1 cellular context compared by ENCODE assay signal in the genomic region with DNA sequence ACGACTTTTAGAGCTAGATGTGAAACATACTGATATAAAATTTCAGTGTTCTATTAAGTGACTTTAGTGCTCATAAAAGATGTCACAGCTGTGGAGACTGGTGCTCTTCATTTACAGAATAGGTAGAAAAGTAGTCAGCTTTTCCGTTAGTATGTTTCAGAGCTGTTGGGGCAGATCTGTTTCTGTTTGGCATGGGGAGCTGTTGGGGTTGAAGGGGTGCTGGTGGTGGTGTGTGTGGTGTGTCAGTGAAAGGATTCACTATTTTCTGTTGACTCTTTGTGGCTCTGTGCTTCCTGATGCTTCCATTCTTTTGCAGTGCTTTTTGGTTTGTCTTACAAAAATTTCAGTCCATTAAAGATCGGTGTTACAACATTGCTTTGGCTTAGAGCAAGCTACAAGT.
TF ChIP-seq lines count a peak whose summit lies in the region.

No MANE protein-coding gene starts in this region.

TF ChIP-seq in GM23338, 12 proteins besides CTCF, POLR2A, EP300 and RAD21:
- TF ChIP-seq ZNF114 (CRISPR knock-in tag; IDR thresholded peaks at IDR 0.05), result no peak
- no peak for TF ChIP-seq CREB1 (CRISPR knock-in tag; IDR thresholded peaks at IDR 0.05; ENCODE audit: low read depth)
- no peak for TF ChIP-seq NANOG (IDR thresholded peaks at IDR 0.05; ENCODE audit: borderline replicate concordance)
- TF ChIP-seq EZH2phosphoT487 (IDR thresholded peaks at IDR 0.05; ENCODE audit: unreplicated experiment), result no peak
- TF ChIP-seq ZNF331 (CRISPR knock-in tag; IDR thresholded peaks at IDR 0.05; ENCODE audit: low read depth), result no peak
- TF ChIP-seq, protein P1, sequence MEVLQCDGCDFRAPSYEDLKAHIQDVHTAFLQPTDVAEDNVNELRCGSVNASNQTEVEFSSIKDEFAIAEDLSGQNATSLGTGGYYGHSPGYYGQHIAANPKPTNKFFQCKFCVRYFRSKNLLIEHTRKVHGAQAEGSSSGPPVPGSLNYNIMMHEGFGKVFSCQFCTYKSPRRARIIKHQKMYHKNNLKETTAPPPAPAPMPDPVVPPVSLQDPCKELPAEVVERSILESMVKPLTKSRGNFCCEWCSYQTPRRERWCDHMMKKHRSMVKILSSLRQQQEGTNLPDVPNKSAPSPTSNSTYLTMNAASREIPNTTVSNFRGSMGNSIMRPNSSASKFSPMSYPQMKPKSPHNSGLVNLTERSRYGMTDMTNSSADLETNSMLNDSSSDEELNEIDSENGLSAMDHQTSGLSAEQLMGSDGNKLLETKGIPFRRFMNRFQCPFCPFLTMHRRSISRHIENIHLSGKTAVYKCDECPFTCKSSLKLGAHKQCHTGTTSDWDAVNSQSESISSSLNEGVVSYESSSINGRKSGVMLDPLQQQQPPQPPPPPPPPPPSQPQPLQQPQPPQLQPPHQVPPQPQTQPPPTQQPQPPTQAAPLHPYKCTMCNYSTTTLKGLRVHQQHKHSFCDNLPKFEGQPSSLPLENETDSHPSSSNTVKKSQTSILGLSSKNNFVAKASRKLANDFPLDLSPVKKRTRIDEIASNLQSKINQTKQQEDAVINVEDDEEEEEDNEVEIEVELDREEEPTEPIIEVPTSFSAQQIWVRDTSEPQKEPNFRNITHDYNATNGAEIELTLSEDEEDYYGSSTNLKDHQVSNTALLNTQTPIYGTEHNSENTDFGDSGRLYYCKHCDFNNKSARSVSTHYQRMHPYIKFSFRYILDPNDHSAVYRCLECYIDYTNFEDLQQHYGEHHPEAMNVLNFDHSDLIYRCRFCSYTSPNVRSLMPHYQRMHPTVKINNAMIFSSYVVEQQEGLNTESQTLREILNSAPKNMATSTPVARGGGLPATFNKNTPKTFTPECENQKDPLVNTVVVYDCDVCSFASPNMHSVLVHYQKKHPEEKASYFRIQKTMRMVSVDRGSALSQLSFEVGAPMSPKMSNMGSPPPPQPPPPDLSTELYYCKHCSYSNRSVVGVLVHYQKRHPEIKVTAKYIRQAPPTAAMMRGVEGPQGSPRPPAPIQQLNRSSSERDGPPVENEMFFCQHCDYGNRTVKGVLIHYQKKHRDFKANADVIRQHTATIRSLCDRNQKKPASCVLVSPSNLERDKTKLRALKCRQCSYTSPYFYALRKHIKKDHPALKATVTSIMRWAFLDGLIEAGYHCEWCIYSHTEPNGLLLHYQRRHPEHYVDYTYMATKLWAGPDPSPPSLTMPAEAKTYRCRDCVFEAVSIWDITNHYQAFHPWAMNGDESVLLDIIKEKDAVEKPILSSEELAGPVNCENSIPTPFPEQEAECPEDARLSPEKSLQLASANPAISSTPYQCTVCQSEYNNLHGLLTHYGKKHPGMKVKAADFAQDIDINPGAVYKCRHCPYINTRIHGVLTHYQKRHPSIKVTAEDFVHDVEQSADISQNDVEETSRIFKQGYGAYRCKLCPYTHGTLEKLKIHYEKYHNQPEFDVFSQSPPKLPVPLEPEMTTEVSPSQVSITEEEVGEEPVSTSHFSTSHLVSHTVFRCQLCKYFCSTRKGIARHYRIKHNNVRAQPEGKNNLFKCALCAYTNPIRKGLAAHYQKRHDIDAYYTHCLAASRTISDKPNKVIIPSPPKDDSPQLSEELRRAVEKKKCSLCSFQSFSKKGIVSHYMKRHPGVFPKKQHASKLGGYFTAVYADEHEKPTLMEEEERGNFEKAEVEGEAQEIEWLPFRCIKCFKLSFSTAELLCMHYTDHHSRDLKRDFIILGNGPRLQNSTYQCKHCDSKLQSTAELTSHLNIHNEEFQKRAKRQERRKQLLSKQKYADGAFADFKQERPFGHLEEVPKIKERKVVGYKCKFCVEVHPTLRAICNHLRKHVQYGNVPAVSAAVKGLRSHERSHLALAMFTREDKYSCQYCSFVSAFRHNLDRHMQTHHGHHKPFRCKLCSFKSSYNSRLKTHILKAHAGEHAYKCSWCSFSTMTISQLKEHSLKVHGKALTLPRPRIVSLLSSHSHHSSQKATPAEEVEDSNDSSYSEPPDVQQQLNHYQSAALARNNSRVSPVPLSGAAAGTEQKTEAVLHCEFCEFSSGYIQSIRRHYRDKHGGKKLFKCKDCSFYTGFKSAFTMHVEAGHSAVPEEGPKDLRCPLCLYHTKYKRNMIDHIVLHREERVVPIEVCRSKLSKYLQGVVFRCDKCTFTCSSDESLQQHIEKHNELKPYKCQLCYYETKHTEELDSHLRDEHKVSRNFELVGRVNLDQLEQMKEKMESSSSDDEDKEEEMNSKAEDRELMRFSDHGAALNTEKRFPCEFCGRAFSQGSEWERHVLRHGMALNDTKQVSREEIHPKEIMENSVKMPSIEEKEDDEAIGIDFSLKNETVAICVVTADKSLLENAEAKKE (CRISPR knock-in tag; IDR thresholded peaks at IDR 0.05), result no peak
- TF ChIP-seq, protein P2, sequence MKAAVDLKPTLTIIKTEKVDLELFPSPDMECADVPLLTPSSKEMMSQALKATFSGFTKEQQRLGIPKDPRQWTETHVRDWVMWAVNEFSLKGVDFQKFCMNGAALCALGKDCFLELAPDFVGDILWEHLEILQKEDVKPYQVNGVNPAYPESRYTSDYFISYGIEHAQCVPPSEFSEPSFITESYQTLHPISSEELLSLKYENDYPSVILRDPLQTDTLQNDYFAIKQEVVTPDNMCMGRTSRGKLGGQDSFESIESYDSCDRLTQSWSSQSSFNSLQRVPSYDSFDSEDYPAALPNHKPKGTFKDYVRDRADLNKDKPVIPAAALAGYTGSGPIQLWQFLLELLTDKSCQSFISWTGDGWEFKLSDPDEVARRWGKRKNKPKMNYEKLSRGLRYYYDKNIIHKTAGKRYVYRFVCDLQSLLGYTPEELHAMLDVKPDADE (IDR thresholded peaks at IDR 0.05), result no peak
- no peak for TF ChIP-seq JUNB (IDR thresholded peaks at IDR 0.05; ENCODE audit: unreplicated experiment)
- TF ChIP-seq POLR2AphosphoS5 (IDR thresholded peaks at IDR 0.05; ENCODE audit: low read depth), result no peak
- no peak for TF ChIP-seq STAT1 (IDR thresholded peaks at IDR 0.05; ENCODE audit: unreplicated experiment)
- TF ChIP-seq, protein P3, sequence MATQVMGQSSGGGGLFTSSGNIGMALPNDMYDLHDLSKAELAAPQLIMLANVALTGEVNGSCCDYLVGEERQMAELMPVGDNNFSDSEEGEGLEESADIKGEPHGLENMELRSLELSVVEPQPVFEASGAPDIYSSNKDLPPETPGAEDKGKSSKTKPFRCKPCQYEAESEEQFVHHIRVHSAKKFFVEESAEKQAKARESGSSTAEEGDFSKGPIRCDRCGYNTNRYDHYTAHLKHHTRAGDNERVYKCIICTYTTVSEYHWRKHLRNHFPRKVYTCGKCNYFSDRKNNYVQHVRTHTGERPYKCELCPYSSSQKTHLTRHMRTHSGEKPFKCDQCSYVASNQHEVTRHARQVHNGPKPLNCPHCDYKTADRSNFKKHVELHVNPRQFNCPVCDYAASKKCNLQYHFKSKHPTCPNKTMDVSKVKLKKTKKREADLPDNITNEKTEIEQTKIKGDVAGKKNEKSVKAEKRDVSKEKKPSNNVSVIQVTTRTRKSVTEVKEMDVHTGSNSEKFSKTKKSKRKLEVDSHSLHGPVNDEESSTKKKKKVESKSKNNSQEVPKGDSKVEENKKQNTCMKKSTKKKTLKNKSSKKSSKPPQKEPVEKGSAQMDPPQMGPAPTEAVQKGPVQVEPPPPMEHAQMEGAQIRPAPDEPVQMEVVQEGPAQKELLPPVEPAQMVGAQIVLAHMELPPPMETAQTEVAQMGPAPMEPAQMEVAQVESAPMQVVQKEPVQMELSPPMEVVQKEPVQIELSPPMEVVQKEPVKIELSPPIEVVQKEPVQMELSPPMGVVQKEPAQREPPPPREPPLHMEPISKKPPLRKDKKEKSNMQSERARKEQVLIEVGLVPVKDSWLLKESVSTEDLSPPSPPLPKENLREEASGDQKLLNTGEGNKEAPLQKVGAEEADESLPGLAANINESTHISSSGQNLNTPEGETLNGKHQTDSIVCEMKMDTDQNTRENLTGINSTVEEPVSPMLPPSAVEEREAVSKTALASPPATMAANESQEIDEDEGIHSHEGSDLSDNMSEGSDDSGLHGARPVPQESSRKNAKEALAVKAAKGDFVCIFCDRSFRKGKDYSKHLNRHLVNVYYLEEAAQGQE (IDR thresholded peaks at IDR 0.05; ENCODE audit: unreplicated experiment), result no peak
- no peak for TF ChIP-seq EZH2 (IDR thresholded peaks at IDR 0.05; ENCODE audit: low read depth, unreplicated experiment)
TF ChIP-seq in GM23338: peak in this region for 0.
